In genomic region chr16:87853411-87854052, GRCh38 we compare ENCODE assay signal across 7 cellular contexts. TPM values are rescaled to one million over a fixed set of nuclear protein-coding genes. Genes with fewer than 3 reads are reported as not detected.
A peak's percentile ranks its signal among the peaks of the same experiment; 100 is the strongest.
DNase-seq lines count a peak whose midpoint lies in the region; ATAC-seq and TF ChIP-seq lines count a peak whose summit lies in the region.

No MANE protein-coding gene starts in this region.

- no peaks in the 10 kb centered on the region for H3K9me3 ChIP-seq in muscle layer of duodenum (ENCODE audit: control insufficient read depth in 1 of 2, low read length in 2 of 2)

- ATAC-seq in GM18502 (IDR thresholded peaks at IDR 0.05; ENCODE audit: poor library complexity, unreplicated experiment) (peak; percentile 62), HG03558 (IDR thresholded peaks at IDR 0.05; ENCODE audit: extremely low read depth, unreplicated experiment) (peak; percentile 49)
- ATAC-seq in activated T-cell treated with anti-CD3 and anti-CD28 coated beads, Interleukin-2, amount 50 U/mL, for 4 hours = peak; percentile 51 to 56

- H3K9me3 Mint-ChIP-seq in activated T-cell treated with anti-CD3 and anti-CD28 coated beads, Interleukin-2, amount 50 U/mL, for 4 hours = no peaks in the 10 kb centered on the region

- H3K36me3 Mint-ChIP-seq in activated T-cell treated with anti-CD3 and anti-CD28 coated beads, Interleukin-2, amount 50 U/mL, for 4 hours (ENCODE audit: insufficient read depth) = peaks cover 39% of the 10 kb centered on the region

- peak; percentile 86 for DNase-seq in activated T-cell treated with anti-CD3 and anti-CD28 coated beads, Interleukin-2, amount 50 U/mL, for 4 hours
- peak; percentile 97 to 98 for DNase-seq in erythroblast (lab: John Stamatoyannopoulos, UW)
- DNase-seq in stimulated activated CD8-positive, alpha-beta memory T cell treated with anti-CD3 and anti-CD28 coated beads, Interleukin-7, amount 100 ng/mL, for 4 hours (ENCODE audit: low read depth in 2 of 2) = peak; percentile 80 to 89

- TF ChIP-seq POLR2A in erythroblast (IDR thresholded peaks at IDR 0.05; ENCODE audit: low read length) = peak; percentile 74

- peak overlapping the region; percentile 64 for H3K4me3 Mint-ChIP-seq in activated T-cell treated with anti-CD3 and anti-CD28 coated beads, Interleukin-2, amount 50 U/mL, for 4 hours

- H3K36me3 ChIP-seq in muscle layer of duodenum (ENCODE audit: control insufficient read depth in 1 of 2, insufficient read depth in 2 of 2, low read length in 2 of 2) = peaks cover 0 to 8% of the 10 kb centered on the region in 2 donors

- peaks cover 8 to 30% of the 10 kb centered on the region in 2 donors for H3K4me1 ChIP-seq in muscle layer of duodenum (ENCODE audit: control insufficient read depth in 1 of 2, insufficient read depth in 2 of 2, low read length in 2 of 2)

- H3K27ac ChIP-seq in muscle layer of duodenum (ENCODE audit: low read length) = no peak overlapping the region

- no peaks in the 10 kb centered on the region for H3K27me3 ChIP-seq in muscle layer of duodenum (ENCODE audit: low read depth, low read length)

- peaks cover 55% of the 10 kb centered on the region for H3K4me1 Mint-ChIP-seq in activated T-cell treated with anti-CD3 and anti-CD28 coated beads, Interleukin-2, amount 50 U/mL, for 4 hours (ENCODE audit: low read depth)

- no peaks in the 10 kb centered on the region for H3K27me3 Mint-ChIP-seq in activated T-cell treated with anti-CD3 and anti-CD28 coated beads, Interleukin-2, amount 50 U/mL, for 4 hours (ENCODE audit: low read depth)

- H3K4me3 ChIP-seq in muscle layer of duodenum (ENCODE audit: low read depth in 1 of 2, low read length in 2 of 2) = peak overlapping the region; percentile 25 to 37

TF ChIP-seq in PFSK-1, 5 proteins besides CTCF, POLR2A, EP300 and RAD21:
- TF ChIP-seq TAF1 (IDR thresholded peaks at IDR 0.05; ENCODE audit: borderline replicate concordance, insufficient read depth, low read length) = no peak
- TF ChIP-seq SIN3A (IDR thresholded peaks at IDR 0.05; ENCODE audit: borderline replicate concordance, insufficient read depth, low read length) = 0 out of 2 replicates have a peak, but pooled peaks have one; percentile 57
- TF ChIP-seq, protein P1, sequence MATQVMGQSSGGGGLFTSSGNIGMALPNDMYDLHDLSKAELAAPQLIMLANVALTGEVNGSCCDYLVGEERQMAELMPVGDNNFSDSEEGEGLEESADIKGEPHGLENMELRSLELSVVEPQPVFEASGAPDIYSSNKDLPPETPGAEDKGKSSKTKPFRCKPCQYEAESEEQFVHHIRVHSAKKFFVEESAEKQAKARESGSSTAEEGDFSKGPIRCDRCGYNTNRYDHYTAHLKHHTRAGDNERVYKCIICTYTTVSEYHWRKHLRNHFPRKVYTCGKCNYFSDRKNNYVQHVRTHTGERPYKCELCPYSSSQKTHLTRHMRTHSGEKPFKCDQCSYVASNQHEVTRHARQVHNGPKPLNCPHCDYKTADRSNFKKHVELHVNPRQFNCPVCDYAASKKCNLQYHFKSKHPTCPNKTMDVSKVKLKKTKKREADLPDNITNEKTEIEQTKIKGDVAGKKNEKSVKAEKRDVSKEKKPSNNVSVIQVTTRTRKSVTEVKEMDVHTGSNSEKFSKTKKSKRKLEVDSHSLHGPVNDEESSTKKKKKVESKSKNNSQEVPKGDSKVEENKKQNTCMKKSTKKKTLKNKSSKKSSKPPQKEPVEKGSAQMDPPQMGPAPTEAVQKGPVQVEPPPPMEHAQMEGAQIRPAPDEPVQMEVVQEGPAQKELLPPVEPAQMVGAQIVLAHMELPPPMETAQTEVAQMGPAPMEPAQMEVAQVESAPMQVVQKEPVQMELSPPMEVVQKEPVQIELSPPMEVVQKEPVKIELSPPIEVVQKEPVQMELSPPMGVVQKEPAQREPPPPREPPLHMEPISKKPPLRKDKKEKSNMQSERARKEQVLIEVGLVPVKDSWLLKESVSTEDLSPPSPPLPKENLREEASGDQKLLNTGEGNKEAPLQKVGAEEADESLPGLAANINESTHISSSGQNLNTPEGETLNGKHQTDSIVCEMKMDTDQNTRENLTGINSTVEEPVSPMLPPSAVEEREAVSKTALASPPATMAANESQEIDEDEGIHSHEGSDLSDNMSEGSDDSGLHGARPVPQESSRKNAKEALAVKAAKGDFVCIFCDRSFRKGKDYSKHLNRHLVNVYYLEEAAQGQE (IDR thresholded peaks at IDR 0.05; ENCODE audit: insufficient read depth in 1 of 2, low read depth in 2 of 2, low read length in 2 of 2) = no peak

RNA-seq across cellular contexts. Expression of gene SLC7A5, which starts 15.8 kb away (rescaled TPM):
- polyA plus RNA-seq in PFSK-1 (2012; ENCODE audit: insufficient read length, low read depth) = 504 TPM
- 100 to 1,000 TPM; 814 to 984 (median 886) TPM for total RNA-seq in activated T-cell treated with anti-CD3 and anti-CD28 coated beads, Interleukin-2, amount 50 U/mL, for 4 hours
